Comparison of ENCODE assay signal across 8 cellular contexts in genomic region chr5:10600629-10601245, GRCh38. TPM values are rescaled to one million over a fixed set of nuclear protein-coding genes. Genes with fewer than 3 reads are reported as not detected.
A peak's percentile ranks its signal among the peaks of the same experiment; 100 is the strongest.
DNase-seq lines count a peak whose midpoint lies in the region; ATAC-seq and TF ChIP-seq lines count a peak whose summit lies in the region.

No MANE protein-coding gene starts in this region.

- no peaks in the 10 kb centered on the region; the same call in 1 of the 2 replicates for H3K36me3 ChIP-seq in H7 (replicated peaks; ENCODE audit: control insufficient read depth, insufficient read depth, low read length)

- H3K27me3 ChIP-seq in H7 (ENCODE audit: control insufficient read depth, insufficient read depth, low read length): no peaks in the 10 kb centered on the region

- DNase-seq in AG10803 (ENCODE audit: low read depth) (no peak), putamen (ENCODE audit: low spot score) (peak; percentile 71), H7 (no peak), UCSD-AML1 (lab: John Stamatoyannopoulos, UW; ENCODE audit: unreplicated experiment) (no peak), NCI-H1436 (lab: John Stamatoyannopoulos, UW) (no peak)

- H3K27ac Mint-ChIP-seq in activated naive CD8-positive, alpha-beta T cell: peak overlapping the region; percentile 22

- peak; percentile 74 for ATAC-seq in GM19043 (IDR thresholded peaks at IDR 0.05; ENCODE audit: low read depth, unreplicated experiment)
- ATAC-seq in HG03135 (IDR thresholded peaks at IDR 0.05; ENCODE audit: unreplicated experiment): peak; percentile 70

- peaks cover under 1% of the 10 kb centered on the region for H3K27me3 Mint-ChIP-seq in activated naive CD8-positive, alpha-beta T cell

- peaks cover 30% of the 10 kb centered on the region for H3K4me1 Mint-ChIP-seq in activated naive CD8-positive, alpha-beta T cell (ENCODE audit: low read depth)

- peaks cover 18% of the 10 kb centered on the region for H3K36me3 Mint-ChIP-seq in activated naive CD8-positive, alpha-beta T cell

- H3K4me3 ChIP-seq in AG10803 (ENCODE audit: low read length) (no peak overlapping the region), H7 (ENCODE audit: insufficient read depth, low read depth, low read length) (no peak overlapping the region)

- 0 out of 2 replicates have a peak, but pooled peaks have one; percentile 5 for TF ChIP-seq CTCF in AG10803 (conservative IDR thresholded peaks at IDR 0.05; ENCODE audit: low read length)

- H3K4me3 Mint-ChIP-seq in activated naive CD8-positive, alpha-beta T cell: no peak overlapping the region

- peaks cover 16% of the 10 kb centered on the region for H3K9me3 Mint-ChIP-seq in activated naive CD8-positive, alpha-beta T cell (ENCODE audit: low read depth)

RNA-seq across cellular contexts. Expression of gene ANKRD33B, which starts 36.9 kb away (rescaled TPM):
- total RNA-seq in H7 (2014; rRNA removed; shearing (Covaris generic)): 1.1 and 1.6 TPM in 2 replicates
